21 cellular contexts compared by ENCODE assay signal in the genomic region with DNA sequence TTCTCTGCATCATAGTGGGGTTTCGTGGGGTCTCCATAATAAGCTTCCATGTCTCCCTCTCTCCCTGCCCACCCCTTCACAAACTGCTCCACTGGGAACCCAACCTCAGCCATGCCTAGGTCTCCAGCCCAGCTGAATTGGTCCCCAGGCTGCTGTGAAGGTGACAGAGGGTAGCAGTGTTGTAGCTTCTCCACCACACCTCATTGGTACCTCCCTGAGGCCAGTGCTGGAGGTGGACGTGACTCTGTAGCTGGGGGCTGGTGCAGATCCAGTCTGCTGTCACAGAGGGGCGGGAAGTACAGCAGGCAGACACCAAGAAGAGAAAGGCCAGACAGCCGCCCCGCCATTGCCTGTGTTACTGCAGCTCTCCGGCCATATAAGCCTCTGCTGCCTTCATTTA.
"Had no signal": no experiment of that assay in that cellular context is flagged by ENCODE, and none has a peak within 500 bp of the region (broad histone marks: within the 10 kb centered on the region; RNA-seq: fewer than 3 reads in every experiment).

No MANE protein-coding gene starts in this region.

- H3K9me3 Mint-ChIP-seq: central memory CD8-positive, alpha-beta T cell; nephron progenitor cell had no signal

- H3K27me3 Mint-ChIP-seq: activated CD4-positive, alpha-beta T cell treated with anti-CD3 and anti-CD28 coated beads for 36 hours; activated naive CD8-positive, alpha-beta T cell; central memory CD8-positive, alpha-beta T cell had no signal

- H3K4me3 Mint-ChIP-seq: activated CD4-positive, alpha-beta T cell treated with anti-CD3 and anti-CD28 coated beads for 36 hours; activated CD8-positive, alpha-beta T cell treated with anti-CD3 and anti-CD28 coated beads, Interleukin-2, amount 10 ng/mL, durations not matched to agents 7 days and 5 days; activated naive CD8-positive, alpha-beta T cell; central memory CD8-positive, alpha-beta T cell; nephron progenitor cell had no signal

- H3K27ac Mint-ChIP-seq: activated CD4-positive, alpha-beta T cell treated with anti-CD3 and anti-CD28 coated beads for 36 hours; activated CD8-positive, alpha-beta T cell treated with anti-CD3 and anti-CD28 coated beads, Interleukin-2, amount 10 ng/mL, durations not matched to agents 7 days and 5 days; activated naive CD8-positive, alpha-beta T cell had no signal

- ATAC-seq: activated CD4-positive, alpha-beta T cell treated with anti-CD3 and anti-CD28 coated beads for 36 hours; activated CD8-positive, alpha-beta T cell treated with anti-CD3 and anti-CD28 coated beads, Interleukin-2, amount 10 ng/mL, durations not matched to agents 7 days and 5 days; gastrocnemius medialis; mucosa of descending colon; pancreas had no signal

- DNase-seq: activated CD4-positive, alpha-beta T cell treated with anti-CD3 and anti-CD28 coated beads for 36 hours; activated CD4-positive, CD25-positive, alpha-beta regulatory T cell; activated CD8-positive, alpha-beta T cell treated with anti-CD3 and anti-CD28 coated beads, Interleukin-2, amount 10 ng/mL, durations not matched to agents 7 days and 5 days; activated effector memory CD4-positive, alpha-beta T cell treated with Interleukin-2 at 50 U/mL for 16 hours; activated naive CD4-positive, alpha-beta T cell treated with Interleukin-2 at 50 U/mL for 16 hours; anterior cingulate cortex; dermis blood vessel endothelial cell; effector CD8-positive, alpha-beta T cell; gastrocnemius medialis; glutamatergic neuron; left ventricle myocardium inferior; mesendoderm; mucosa of descending colon; nephron progenitor cell; stimulated activated naive CD4-positive, alpha-beta T cell treated with Interleukin-2 at 50 U/mL for 16 hours; T-helper 1 cell; testis; transverse colon had no signal

- H3K4me1 Mint-ChIP-seq: activated CD4-positive, alpha-beta T cell treated with anti-CD3 and anti-CD28 coated beads for 36 hours had no signal
